ENCODE assay signal across 8 cellular contexts in the genomic region with DNA sequence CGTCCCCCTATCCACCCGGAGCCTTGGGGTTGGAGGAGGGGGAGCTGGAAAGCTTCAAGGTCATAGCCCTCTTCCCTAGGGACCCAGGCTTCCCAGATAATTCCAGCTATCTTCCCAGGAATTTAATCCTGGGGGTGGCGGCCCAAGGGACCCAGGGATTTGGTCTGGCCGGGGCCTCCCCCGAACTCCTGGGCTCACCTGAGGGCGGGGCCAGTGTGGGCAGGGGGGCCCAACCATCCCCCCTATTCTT. TPM values are rescaled to one million over a fixed set of nuclear protein-coding genes. Genes with fewer than 3 reads are reported as not detected.
DNase-seq lines count a peak whose midpoint lies in the region; ATAC-seq, FAIRE-seq and TF ChIP-seq lines count a peak whose summit lies in the region.

No MANE protein-coding gene starts in this region.

- TF ChIP-seq POLR2A in HCT116 (IDR thresholded peaks at IDR 0.05; ENCODE audit: borderline replicate concordance, extremely low read depth, insufficient read depth, insufficient read length) (no peak), GM12892 (IDR thresholded peaks at IDR 0.05; ENCODE audit: low read depth, low read length) (no peak)

- peak overlapping the region; percentile 98 for H3K9ac ChIP-seq in HCT116 (ENCODE audit: low read length)

- peaks cover 41 to 70% of the 10 kb centered on the region in 2 experiments for H3K4me1 ChIP-seq in HCT116 (ENCODE audit: control insufficient read depth in 1 of 2, insufficient read depth in 2 of 2, low read length in 2 of 2)
- peaks cover 3% of the 10 kb centered on the region; the same call in 1 of the 2 replicates for H3K4me1 ChIP-seq in iPS DF 6.9 (ENCODE audit: control insufficient read depth, insufficient read depth, low read length)

- POLR2A ChIA-PET in HCT116 (lab: Charles Lee) (interaction anchor here (1.0 to 1.2 kb wide), 3 partner anchors 115 to 137 kb away, joined by 3 to 4 read pairs (median 3); no protein-coding TSS in a partner anchor), activated B cell treated with CpG ODN at 0.5 μM for 24 hours (lab: Charles Lee) (interaction anchor here (1.0 to 2.2 kb wide), 6 partner anchors 10 to 209 kb away, joined by 3 to 10 read pairs (median 6); a partner anchor contains a TSS)

- WGBS in iPS DF 6.9 (ENCODE audit: insufficient coverage, insufficient read length): no CpG with 5 or more reads among the region's 6 CpGs

- no peak for FAIRE-seq in GM12892 (lab: Jason Lieb, UNC)

- H3K4me1 Mint-ChIP-seq in activated B cell treated with CpG ODN at 0.5 μM for 24 hours: peaks cover 62% of the 10 kb centered on the region
- H3K4me1 Mint-ChIP-seq in stimulated activated memory B cell treated with anti-CD40 and anti-IgM and Interleukin-4, amounts not matched to agents 10 μg/mL and 1 μg/mL and 100 μg/mL, for 72 hours: peaks cover 55% of the 10 kb centered on the region

- H3K4me3 ChIP-seq in HCT116 (replicated peaks in 1 of 2; ENCODE audit: low read depth in 1 of 2, low read length in 2 of 2) (peak overlapping the region; percentile 98 to 99), iPS DF 6.9 (ENCODE audit: low read length) (peak overlapping the region; percentile 69; the same call in 1 of the 2 replicates)

- DNase-seq in HCT116 (ENCODE audit: low read depth, low spot score) (no peak), activated B cell treated with CpG ODN at 0.5 μM for 24 hours (no peak), iPS DF 6.9 (ENCODE audit: low read depth, low spot score) (no peak), MV-4-11 (lab: John Stamatoyannopoulos, UW) (no peak), GM12892 (ENCODE audit: insufficient read length) (no peak), NCI-H510A treated with DMSO at 0.1 percent for 48 hours (lab: John Stamatoyannopoulos, UW) (no peak)

- intact Hi-C loops in HCT116 (cut with micrococcal nuclease) (no loop called here), activated B cell treated with CpG ODN at 0.5 μM for 24 hours (cut with micrococcal nuclease) (loop anchor here (5.0 kb wide), 1 partner anchor 49 kb away; no protein-coding TSS in a partner anchor)

- H3K27ac Mint-ChIP-seq in activated B cell treated with CpG ODN at 0.5 μM for 24 hours: peak overlapping the region; percentile 93
- H3K27ac Mint-ChIP-seq in stimulated activated memory B cell treated with anti-CD40 and anti-IgM and Interleukin-4, amounts not matched to agents 10 μg/mL and 1 μg/mL and 100 μg/mL, for 72 hours: peak overlapping the region; percentile 86

- no peaks in the 10 kb centered on the region for H4K20me1 ChIP-seq in HCT116 (ENCODE audit: insufficient read depth)

- peak overlapping the region; percentile 99 for H3K4me2 ChIP-seq in HCT116 (ENCODE audit: low read length)

- RAD21 ChIA-PET in HCT116 (lab: Charles Lee; ENCODE audit: low non-redundant PET in 1 of 2, low total read pairs in 2 of 2, uncharacterized antibody in 2 of 2, unreplicated experiment in 2 of 2): no interaction called here

- H3K36me3 Mint-ChIP-seq in activated B cell treated with CpG ODN at 0.5 μM for 24 hours (ENCODE audit: low read depth): peaks cover 30% of the 10 kb centered on the region
- H3K36me3 Mint-ChIP-seq in stimulated activated memory B cell treated with anti-CD40 and anti-IgM and Interleukin-4, amounts not matched to agents 10 μg/mL and 1 μg/mL and 100 μg/mL, for 72 hours: peaks cover 14% of the 10 kb centered on the region

- no peaks in the 10 kb centered on the region for H3K9me3 Mint-ChIP-seq in activated B cell treated with CpG ODN at 0.5 μM for 24 hours
- H3K9me3 Mint-ChIP-seq in stimulated activated memory B cell treated with anti-CD40 and anti-IgM and Interleukin-4, amounts not matched to agents 10 μg/mL and 1 μg/mL and 100 μg/mL, for 72 hours: no peaks in the 10 kb centered on the region

- CTCF ChIA-PET in HCT116 (lab: Charles Lee) (no interaction called here), activated B cell treated with CpG ODN at 0.5 μM for 24 hours (lab: Charles Lee) (interaction anchor here (0.9 to 1.5 kb wide), 2 partner anchors 30 to 69 kb away, joined by 4 to 6 read pairs; no protein-coding TSS in a partner anchor)

- peaks cover 67% of the 10 kb centered on the region for H3K79me2 ChIP-seq in HCT116 (ENCODE audit: insufficient read depth, low read length)

- no peaks in the 10 kb centered on the region for H3K27me3 Mint-ChIP-seq in activated B cell treated with CpG ODN at 0.5 μM for 24 hours
- H3K27me3 Mint-ChIP-seq in stimulated activated memory B cell treated with anti-CD40 and anti-IgM and Interleukin-4, amounts not matched to agents 10 μg/mL and 1 μg/mL and 100 μg/mL, for 72 hours: no peaks in the 10 kb centered on the region

- H3K27ac ChIP-seq in HCT116 (ENCODE audit: low read depth, low read length) (peak overlapping the region; percentile 95), iPS DF 6.9 (ENCODE audit: low read length) (peak overlapping the region; percentile 8)

- H3K9me2 ChIP-seq in HCT116 (ENCODE audit: insufficient read depth): no peaks in the 10 kb centered on the region

- H3K9me3 ChIP-seq in HCT116 (ENCODE audit: control insufficient read depth in 1 of 2, insufficient read depth in 1 of 2, low read depth in 1 of 2, low read length in 2 of 2): no peaks in the 10 kb centered on the region
- H3K9me3 ChIP-seq in iPS DF 6.9 (ENCODE audit: control insufficient read depth, insufficient read depth, low read length): no peaks in the 10 kb centered on the region

- H2AFZ ChIP-seq in HCT116 (ENCODE audit: low read depth, low read length, poor library complexity, severe bottlenecking): no peak overlapping the region

- TF ChIP-seq RAD21 in HCT116 (IDR thresholded peaks at IDR 0.05; ENCODE audit: low read depth): no peak

- no peak for TF ChIP-seq CTCF in HCT116 (IDR thresholded peaks at IDR 0.05 in 2 of 3, conservative IDR thresholded peaks at IDR 0.05 in 1 of 3; ENCODE audit: borderline replicate concordance in 1 of 3, insufficient read depth in 1 of 3, low read depth in 2 of 3, low read length in 2 of 3)
- no peak for TF ChIP-seq CTCF in activated B cell treated with CpG ODN at 0.5 μM for 24 hours (IDR thresholded peaks at IDR 0.05)

- ATAC-seq in HCT116 (peak; percentile 2; the same call in 1 of the 2 replicates), activated B cell treated with CpG ODN at 0.5 μM for 24 hours (ENCODE audit: low read depth) (no peak), GM18909 (IDR thresholded peaks at IDR 0.05; ENCODE audit: poor library complexity, unreplicated experiment) (no peak)
- ATAC-seq in stimulated activated memory B cell treated with anti-CD40 and anti-IgM and Interleukin-4, amounts not matched to agents 10 μg/mL and 1 μg/mL and 100 μg/mL, for 72 hours: no peak

- H3K36me3 ChIP-seq in HCT116 (ENCODE audit: control insufficient read depth in 1 of 2, insufficient read depth in 2 of 2, low read length in 2 of 2): peaks cover 0 to 5% of the 10 kb centered on the region in 2 experiments; a peak in 1 of 4 replicates
- H3K36me3 ChIP-seq in iPS DF 6.9 (ENCODE audit: control insufficient read depth, insufficient read depth, low read length): no peaks in the 10 kb centered on the region

- no TSS peak for BruUV-seq in HCT116 (replicated peaks; lab: Mats Ljungman, UMichigan)

- H3K27me3 ChIP-seq in HCT116 (ENCODE audit: insufficient read depth, low read length) (no peaks in the 10 kb centered on the region), iPS DF 6.9 (ENCODE audit: control insufficient read depth, insufficient read depth, low read length) (no peaks in the 10 kb centered on the region)

- H3K4me3 Mint-ChIP-seq in activated B cell treated with CpG ODN at 0.5 μM for 24 hours: peak overlapping the region; percentile 96
- peak overlapping the region; percentile 91 for H3K4me3 Mint-ChIP-seq in stimulated activated memory B cell treated with anti-CD40 and anti-IgM and Interleukin-4, amounts not matched to agents 10 μg/mL and 1 μg/mL and 100 μg/mL, for 72 hours

TF ChIP-seq in HCT116, 20 proteins besides CTCF, POLR2A, EP300 and RAD21:
- no peak for TF ChIP-seq CBX3 (IDR thresholded peaks at IDR 0.05; ENCODE audit: low read depth)
- 0 out of 2 replicates have a peak, but pooled peaks have one; percentile 37 for TF ChIP-seq EGR1 (IDR thresholded peaks at IDR 0.05; ENCODE audit: low read depth)
TF ChIP-seq in HCT116: peak in this region for 1.

RNA-seq across cellular contexts. Expression of a gene that starts 1.3 kb away (rescaled TPM):
- total RNA-seq in HCT116 (2021; ENCODE audit: unreplicated experiment): 152 TPM
- 85.6 and 99.7 TPM in 2 replicates for polyA plus RNA-seq in HCT116 (2012)
- total RNA-seq in activated B cell treated with CpG ODN at 0.5 μM for 24 hours: 294 and 300 TPM in 2 replicates
- polyA plus RNA-seq in GM12892 (2012; ENCODE audit: missing spikeins): 85.7 TPM

RNA-seq across cellular contexts. Expression of a gene that starts 10.4 kb away (rescaled TPM):
- total RNA-seq in HCT116 (2021; ENCODE audit: unreplicated experiment) (5.2 TPM), activated B cell treated with CpG ODN at 0.5 μM for 24 hours (0.80 and 1.4 TPM in 2 replicates)
- polyA plus RNA-seq in HCT116 (2012): 2.2 and 2.6 TPM in 2 replicates
- 3.5 TPM for polyA plus RNA-seq in GM12892 (2012; ENCODE audit: missing spikeins)

RNA-seq across cellular contexts. Expression of a gene that starts 11.8 kb away (rescaled TPM):
- 21.7 TPM for total RNA-seq in HCT116 (2021; ENCODE audit: unreplicated experiment)
- polyA plus RNA-seq in HCT116 (2012): 30.2 and 32.4 TPM in 2 replicates
- 1.2 and 1.5 TPM in 2 replicates for total RNA-seq in activated B cell treated with CpG ODN at 0.5 μM for 24 hours
- 5.9 TPM for polyA plus RNA-seq in GM12892 (2012; ENCODE audit: missing spikeins)

RNA-seq across cellular contexts. Expression of a gene that starts 40.8 kb away (rescaled TPM):
- total RNA-seq in HCT116 (2021; ENCODE audit: unreplicated experiment): 12.6 TPM
- 84.7 and 216 TPM in 2 replicates for polyA plus RNA-seq in HCT116 (2012)
- 16.8 and 20.4 TPM in 2 replicates for total RNA-seq in activated B cell treated with CpG ODN at 0.5 μM for 24 hours
- 1.1 TPM for polyA plus RNA-seq in GM12892 (2012; ENCODE audit: missing spikeins)
